Comparison of ENCODE assay signal across 1 cellular context in genomic region chr2:213234641-213235040, GRCh38.
TF ChIP-seq lines count a peak whose summit lies in the region.

No MANE protein-coding gene starts in this region.

TF ChIP-seq in GM12878, 131 proteins besides CTCF, POLR2A, EP300 and RAD21 (continued from another document):
- TF ChIP-seq PRDM15 (CRISPR knock-in tag; IDR thresholded peaks at IDR 0.05): 0 out of 2 replicates have a peak, but pooled peaks have one; percentile 5
- TF ChIP-seq KLF5 (IDR thresholded peaks at IDR 0.05; ENCODE audit: partially characterized antibody): no peak
TF ChIP-seq in GM12878: peak in this region for 7.
